In genomic region chr5:126454081-126454480, GRCh38 we compare ENCODE assay signal across 1 cellular context.
TF ChIP-seq lines count a peak whose summit lies in the region.

No MANE protein-coding gene starts in this region.

TF ChIP-seq in HEK293, 187 proteins besides CTCF, POLR2A, EP300 and RAD21 (continued from another document):
- peak; percentile 94 for TF ChIP-seq ZBTB17 (tag by site-specific recombination; IDR thresholded peaks at IDR 0.05)
- TF ChIP-seq ZNF513 (tag by site-specific recombination; IDR thresholded peaks at IDR 0.05): no peak
- no peak for TF ChIP-seq ZNF311 (tag by site-specific recombination; IDR thresholded peaks at IDR 0.05; ENCODE audit: borderline replicate concordance)
